In genomic region chr6:6686176-6686575, GRCh38 we compare ENCODE assay signal across 12 cellular contexts.
DNase-seq lines count a peak whose midpoint lies in the region; ATAC-seq and TF ChIP-seq lines count a peak whose summit lies in the region.
"Had no signal": no experiment of that assay in that cellular context is flagged by ENCODE, and none has a peak within 500 bp of the region (broad histone marks: within the 10 kb centered on the region; RNA-seq: fewer than 3 reads in every experiment).

No MANE protein-coding gene starts in this region.

- H3K27me3 ChIP-seq in HUES6 (ENCODE audit: control insufficient read depth, insufficient read depth, low read length), result peaks cover 16% of the 10 kb centered on the region
- no peaks in the 10 kb centered on the region for H3K27me3 ChIP-seq in body of pancreas
- H3K27me3 ChIP-seq in mucosa of rectum (ENCODE audit: control insufficient read depth in 2 of 2, insufficient read depth in 2 of 2, low read length in 2 of 2), result no peaks in the 10 kb centered on the region

- peaks cover 14% of the 10 kb centered on the region for H3K4me1 Mint-ChIP-seq in T-helper 17 cell

- H3K27ac ChIP-seq in 22Rv1 (peak overlapping the region; percentile 85), HUES6 (ENCODE audit: low read depth, low read length) (no peak overlapping the region), body of pancreas (peak overlapping the region in 3 of 4 donors; percentile 89 to 92 (median 90)), mucosa of rectum (ENCODE audit: low read depth in 2 of 2, low read length in 2 of 2) (peak overlapping the region; percentile 84 to 88)

- no peak for TF ChIP-seq CTCF in 22Rv1 (IDR thresholded peaks at IDR 0.05)
- no peak for TF ChIP-seq CTCF in body of pancreas (IDR thresholded peaks at IDR 0.05)

- H3K4me3 ChIP-seq in HUES6 (ENCODE audit: low read depth, low read length) (peak overlapping the region; percentile 56), body of pancreas (no peak overlapping the region), mucosa of rectum (ENCODE audit: low read length in 2 of 2) (peak overlapping the region; percentile 61 to 73)
- H3K4me3 ChIP-seq: prostate gland had no signal

- WGBS in body of pancreas, 2 donors, result 77 to 83% methylated on average over 6 to 7 of the region's 7 CpGs

- no peaks in the 10 kb centered on the region; the same call in 1 of the 2 replicates for H3K9me3 ChIP-seq in HUES6 (ENCODE audit: control insufficient read depth, insufficient read depth, low read depth, low read length)
- H3K9me3 ChIP-seq in body of pancreas, result no peaks in the 10 kb centered on the region
- peaks cover 3% of the 10 kb centered on the region in 2 donors for H3K9me3 ChIP-seq in mucosa of rectum (ENCODE audit: control insufficient read depth in 2 of 2, low read length in 2 of 2)
- peaks cover 4% of the 10 kb centered on the region for H3K9me3 ChIP-seq in T-helper 17 cell (ENCODE audit: control insufficient read depth, low read length, poor library complexity, severe bottlenecking)
- H3K9me3 ChIP-seq: prostate gland had no signal

- H3K4me1 ChIP-seq in HUES6 (ENCODE audit: control insufficient read depth, insufficient read depth, low read length), result peaks cover 29% of the 10 kb centered on the region
- H3K4me1 ChIP-seq in body of pancreas, result peaks cover 60% of the 10 kb centered on the region
- peaks cover 36 to 52% of the 10 kb centered on the region in 2 donors for H3K4me1 ChIP-seq in mucosa of rectum (ENCODE audit: control insufficient read depth in 2 of 2, insufficient read depth in 2 of 2, low read length in 2 of 2)

- intact Hi-C loops in body of pancreas (cut with DNase I), result no loop called here

- no peak overlapping the region for H3K9ac ChIP-seq in HUES6 (ENCODE audit: low read length)
- peak overlapping the region; percentile 70 to 71 for H3K9ac ChIP-seq in mucosa of rectum (ENCODE audit: low read depth in 1 of 2, low read length in 2 of 2)

- peaks cover 28% of the 10 kb centered on the region for H3K27me3 Mint-ChIP-seq in T-helper 17 cell
- H3K27me3 Mint-ChIP-seq: stimulated activated memory B cell treated with anti-CD40 and anti-IgM and Interleukin-4, amounts not matched to agents 10 μg/mL and 1 μg/mL and 100 μg/mL, for 72 hours had no signal

- peaks cover 3% of the 10 kb centered on the region for H3K36me3 Mint-ChIP-seq in T-helper 17 cell (ENCODE audit: low read depth)
- H3K36me3 Mint-ChIP-seq: stimulated activated memory B cell treated with anti-CD40 and anti-IgM and Interleukin-4, amounts not matched to agents 10 μg/mL and 1 μg/mL and 100 μg/mL, for 72 hours had no signal

- ATAC-seq in body of pancreas, result no peak
- ATAC-seq in T-helper 17 cell, result no peak
- ATAC-seq: effector memory CD8-positive, alpha-beta T cell; stimulated activated memory B cell treated with anti-CD40 and anti-IgM and Interleukin-4, amounts not matched to agents 10 μg/mL and 1 μg/mL and 100 μg/mL, for 72 hours had no signal

- H3K36me3 ChIP-seq in HUES6 (ENCODE audit: control insufficient read depth, insufficient read depth, low read length) (no peaks in the 10 kb centered on the region), body of pancreas (replicated peaks in 1 of 2; ENCODE audit: insufficient read depth in 1 of 2, low read depth in 2 of 2) (no peaks in the 10 kb centered on the region), mucosa of rectum (ENCODE audit: control insufficient read depth in 2 of 2, insufficient read depth in 2 of 2, low read length in 2 of 2) (no peaks in the 10 kb centered on the region)
- H3K36me3 ChIP-seq: prostate gland had no signal

- H3K4me3 Mint-ChIP-seq in T-helper 17 cell, result no peak overlapping the region
- H3K4me3 Mint-ChIP-seq: effector memory CD8-positive, alpha-beta T cell; stimulated activated memory B cell treated with anti-CD40 and anti-IgM and Interleukin-4, amounts not matched to agents 10 μg/mL and 1 μg/mL and 100 μg/mL, for 72 hours had no signal

- H3K27ac Mint-ChIP-seq in T-helper 17 cell, result no peak overlapping the region
- H3K27ac Mint-ChIP-seq: effector memory CD8-positive, alpha-beta T cell; stimulated activated memory B cell treated with anti-CD40 and anti-IgM and Interleukin-4, amounts not matched to agents 10 μg/mL and 1 μg/mL and 100 μg/mL, for 72 hours had no signal

- TF ChIP-seq POLR2A in body of pancreas (IDR thresholded peaks at IDR 0.05), result no peak

- no peak for DNase-seq in body of pancreas
- DNase-seq in NCI-H2107 (lab: John Stamatoyannopoulos, UW), result no peak
- no peak for DNase-seq in T-helper 17 cell
- no peak for DNase-seq in NCI-H1930 (lab: John Stamatoyannopoulos, UW)
- no peak for DNase-seq in stimulated activated naive CD4-positive, alpha-beta T cell (lab: John Stamatoyannopoulos, UW)
- DNase-seq: effector memory CD8-positive, alpha-beta T cell; stimulated activated CD4-positive, alpha-beta T cell treated with anti-CD3 and anti-CD28 coated beads, Interleukin-4, amount 100 ng/mL, for 1 hour had no signal

Comparison
In these comparisons a context has a peak if more than half of its experiments do, and no peak if none do; other contexts are left out.
1. H3K4me3 ChIP-seq: peak in HUES6 (single experiment) and mucosa of rectum (2 of 2); none in body of pancreas (0 of 2).